ENCODE assay signal across 1 cellular context in the genomic region with DNA sequence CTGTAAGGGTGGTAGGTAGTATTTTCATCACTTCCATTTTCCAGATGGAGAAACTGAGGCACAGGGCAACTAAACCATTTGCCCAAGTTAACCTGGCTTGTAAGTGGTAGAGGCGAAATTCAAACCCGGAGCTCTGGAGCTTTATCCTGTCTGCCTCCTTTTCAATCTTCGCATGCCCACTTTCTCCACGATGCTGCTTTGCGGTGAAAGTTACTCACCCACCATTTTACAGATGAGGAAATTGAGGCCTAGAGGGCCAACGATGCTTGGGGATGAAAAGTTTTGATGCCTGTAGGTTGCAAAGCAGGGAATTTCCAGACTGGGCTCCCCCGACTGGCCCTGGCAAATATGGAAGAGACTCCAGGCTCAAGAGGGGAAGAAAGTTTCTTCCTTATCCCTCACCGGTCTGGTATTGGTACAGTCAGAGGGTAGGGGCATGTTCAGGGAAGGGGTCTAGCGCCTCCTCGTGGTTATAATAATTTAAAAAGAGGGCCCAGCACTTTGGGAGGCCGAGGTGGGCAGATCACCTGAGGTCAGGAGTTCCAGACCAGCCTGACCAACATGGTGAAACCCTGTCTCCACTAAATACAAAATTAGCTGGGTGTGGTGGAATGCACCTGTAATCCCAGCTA.
TF ChIP-seq lines count a peak whose summit lies in the region.

No MANE protein-coding gene starts in this region.

TF ChIP-seq in H1, 55 proteins besides CTCF, POLR2A, EP300 and RAD21:
- TF ChIP-seq ASH2L (IDR thresholded peaks at IDR 0.05; ENCODE audit: low read length) (no peak), FOSL1 (IDR thresholded peaks at IDR 0.05; ENCODE audit: insufficient read depth, low read depth, low read length) (no peak), KDM1A (IDR thresholded peaks at IDR 0.05; ENCODE audit: borderline replicate concordance, low read length) (0 out of 2 replicates have a peak, but pooled peaks have one; percentile 14), SRF (IDR thresholded peaks at IDR 0.05; ENCODE audit: low read depth, low read length) (no peak), SP1 (IDR thresholded peaks at IDR 0.05; ENCODE audit: low read depth, low read length) (no peak), CBX8 (IDR thresholded peaks at IDR 0.05; ENCODE audit: borderline replicate concordance, low read depth, low read length) (no peak)
TF ChIP-seq in H1: peak in this region for 1.
